1 cellular context compared by ENCODE assay signal in genomic region chr1:202023033-202023433, GRCh38.
A peak's percentile ranks its signal among the peaks of the same experiment; 100 is the strongest.
TF ChIP-seq lines count a peak whose summit lies in the region.

No MANE protein-coding gene starts in this region.

TF ChIP-seq in HEK293, 187 proteins besides CTCF, POLR2A, EP300 and RAD21 (continued from another document):
- TF ChIP-seq ZNF518A (tag by site-specific recombination; conservative IDR thresholded peaks at IDR 0.05; ENCODE audit: low read depth): no peak
- no peak for TF ChIP-seq TCF7L2 (IDR thresholded peaks at IDR 0.05; ENCODE audit: borderline replicate concordance, low read depth, low read length)
- TF ChIP-seq ZNF785 (tag by site-specific recombination; IDR thresholded peaks at IDR 0.05): no peak
- no peak; the same call in 1 of the 2 replicates for TF ChIP-seq ZFHX2 (tag by site-specific recombination; conservative IDR thresholded peaks at IDR 0.05)
- no peak for TF ChIP-seq ZNF366 (tag by site-specific recombination; conservative IDR thresholded peaks at IDR 0.05)
- no peak for TF ChIP-seq IKZF3 (tag by site-specific recombination; IDR thresholded peaks at IDR 0.05)
- TF ChIP-seq GFI1B (tag by site-specific recombination; IDR thresholded peaks at IDR 0.05): no peak
- TF ChIP-seq GLI2 (tag by site-specific recombination; IDR thresholded peaks at IDR 0.05; ENCODE audit: borderline replicate concordance, low read depth): no peak
- TF ChIP-seq ZNF121 (tag by site-specific recombination; IDR thresholded peaks at IDR 0.05): no peak
- peak; percentile 21; the same call in 1 of the 2 replicates for TF ChIP-seq KLF9 (tag by site-specific recombination; IDR thresholded peaks at IDR 0.05; ENCODE audit: low read depth)
- TF ChIP-seq ZBTB8A (tag by site-specific recombination; IDR thresholded peaks at IDR 0.05): peak; percentile 66; the same call in 1 of the 2 replicates
- no peak for TF ChIP-seq ZNF211 (tag by site-specific recombination; IDR thresholded peaks at IDR 0.05; ENCODE audit: low read depth)
- TF ChIP-seq, protein P1, sequence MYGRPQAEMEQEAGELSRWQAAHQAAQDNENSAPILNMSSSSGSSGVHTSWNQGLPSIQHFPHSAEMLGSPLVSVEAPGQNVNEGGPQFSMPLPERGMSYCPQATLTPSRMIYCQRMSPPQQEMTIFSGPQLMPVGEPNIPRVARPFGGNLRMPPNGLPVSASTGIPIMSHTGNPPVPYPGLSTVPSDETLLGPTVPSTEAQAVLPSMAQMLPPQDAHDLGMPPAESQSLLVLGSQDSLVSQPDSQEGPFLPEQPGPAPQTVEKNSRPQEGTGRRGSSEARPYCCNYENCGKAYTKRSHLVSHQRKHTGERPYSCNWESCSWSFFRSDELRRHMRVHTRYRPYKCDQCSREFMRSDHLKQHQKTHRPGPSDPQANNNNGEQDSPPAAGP (tag by site-specific recombination; IDR thresholded peaks at IDR 0.05): peak; percentile 80
- TF ChIP-seq ZEB2 (tag by site-specific recombination; IDR thresholded peaks at IDR 0.05): no peak
- TF ChIP-seq AEBP2 (tag by site-specific recombination; IDR thresholded peaks at IDR 0.05; ENCODE audit: borderline replicate concordance): no peak
- TF ChIP-seq ZNF132 (tag by site-specific recombination; IDR thresholded peaks at IDR 0.05; ENCODE audit: borderline replicate concordance): no peak
- TF ChIP-seq, protein P2, sequence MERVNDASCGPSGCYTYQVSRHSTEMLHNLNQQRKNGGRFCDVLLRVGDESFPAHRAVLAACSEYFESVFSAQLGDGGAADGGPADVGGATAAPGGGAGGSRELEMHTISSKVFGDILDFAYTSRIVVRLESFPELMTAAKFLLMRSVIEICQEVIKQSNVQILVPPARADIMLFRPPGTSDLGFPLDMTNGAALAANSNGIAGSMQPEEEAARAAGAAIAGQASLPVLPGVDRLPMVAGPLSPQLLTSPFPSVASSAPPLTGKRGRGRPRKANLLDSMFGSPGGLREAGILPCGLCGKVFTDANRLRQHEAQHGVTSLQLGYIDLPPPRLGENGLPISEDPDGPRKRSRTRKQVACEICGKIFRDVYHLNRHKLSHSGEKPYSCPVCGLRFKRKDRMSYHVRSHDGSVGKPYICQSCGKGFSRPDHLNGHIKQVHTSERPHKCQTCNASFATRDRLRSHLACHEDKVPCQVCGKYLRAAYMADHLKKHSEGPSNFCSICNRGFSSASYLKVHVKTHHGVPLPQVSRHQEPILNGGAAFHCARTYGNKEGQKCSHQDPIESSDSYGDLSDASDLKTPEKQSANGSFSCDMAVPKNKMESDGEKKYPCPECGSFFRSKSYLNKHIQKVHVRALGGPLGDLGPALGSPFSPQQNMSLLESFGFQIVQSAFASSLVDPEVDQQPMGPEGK (tag by site-specific recombination; IDR thresholded peaks at IDR 0.05): peak; percentile 46; the same call in 1 of the 2 replicates
- TF ChIP-seq ZNF214 (tag by site-specific recombination; IDR thresholded peaks at IDR 0.05; ENCODE audit: borderline replicate concordance): no peak
- TF ChIP-seq, protein P3, sequence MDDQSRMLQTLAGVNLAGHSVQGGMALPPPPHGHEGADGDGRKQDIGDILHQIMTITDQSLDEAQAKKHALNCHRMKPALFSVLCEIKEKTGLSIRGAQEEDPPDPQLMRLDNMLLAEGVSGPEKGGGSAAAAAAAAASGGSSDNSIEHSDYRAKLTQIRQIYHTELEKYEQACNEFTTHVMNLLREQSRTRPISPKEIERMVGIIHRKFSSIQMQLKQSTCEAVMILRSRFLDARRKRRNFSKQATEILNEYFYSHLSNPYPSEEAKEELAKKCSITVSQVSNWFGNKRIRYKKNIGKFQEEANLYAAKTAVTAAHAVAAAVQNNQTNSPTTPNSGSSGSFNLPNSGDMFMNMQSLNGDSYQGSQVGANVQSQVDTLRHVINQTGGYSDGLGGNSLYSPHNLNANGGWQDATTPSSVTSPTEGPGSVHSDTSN (CRISPR knock-in tag; IDR thresholded peaks at IDR 0.05): no peak
- TF ChIP-seq, protein P4, sequence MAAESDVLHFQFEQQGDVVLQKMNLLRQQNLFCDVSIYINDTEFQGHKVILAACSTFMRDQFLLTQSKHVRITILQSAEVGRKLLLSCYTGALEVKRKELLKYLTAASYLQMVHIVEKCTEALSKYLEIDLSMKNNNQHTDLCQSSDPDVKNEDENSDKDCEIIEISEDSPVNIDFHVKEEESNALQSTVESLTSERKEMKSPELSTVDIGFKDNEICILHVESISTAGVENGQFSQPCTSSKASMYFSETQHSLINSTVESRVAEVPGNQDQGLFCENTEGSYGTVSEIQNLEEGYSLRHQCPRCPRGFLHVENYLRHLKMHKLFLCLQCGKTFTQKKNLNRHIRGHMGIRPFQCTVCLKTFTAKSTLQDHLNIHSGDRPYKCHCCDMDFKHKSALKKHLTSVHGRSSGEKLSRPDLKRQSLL (tag by site-specific recombination; IDR thresholded peaks at IDR 0.05): no peak
- peak; percentile 91 for TF ChIP-seq KLF1 (tag by site-specific recombination; IDR thresholded peaks at IDR 0.05)
- TF ChIP-seq ZNF560 (tag by site-specific recombination; IDR thresholded peaks at IDR 0.05; ENCODE audit: borderline replicate concordance): no peak
- TF ChIP-seq, protein P5, sequence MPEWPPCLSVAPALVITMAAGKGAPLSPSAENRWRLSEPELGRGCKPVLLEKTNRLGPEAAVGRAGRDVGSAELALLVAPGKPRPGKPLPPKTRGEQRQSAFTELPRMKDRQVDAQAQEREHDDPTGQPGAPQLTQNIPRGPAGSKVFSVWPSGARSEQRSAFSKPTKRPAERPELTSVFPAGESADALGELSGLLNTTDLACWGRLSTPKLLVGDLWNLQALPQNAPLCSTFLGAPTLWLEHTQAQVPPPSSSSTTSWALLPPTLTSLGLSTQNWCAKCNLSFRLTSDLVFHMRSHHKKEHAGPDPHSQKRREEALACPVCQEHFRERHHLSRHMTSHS (tag by site-specific recombination; IDR thresholded peaks at IDR 0.05): no peak
TF ChIP-seq in HEK293: peak in this region for 9.
